Comparison of ENCODE assay signal across 8 cellular contexts in genomic region chr1:155277896-155278688, GRCh38.
A peak's percentile ranks its signal among the peaks of the same experiment; 100 is the strongest.
DNase-seq lines count a peak whose midpoint lies in the region; ATAC-seq, FAIRE-seq and TF ChIP-seq lines count a peak whose summit lies in the region.

No MANE protein-coding gene starts in this region.

- FAIRE-seq in H54 (lab: Jason Lieb, UNC) = no peak

- no peaks in the 10 kb centered on the region for H3K27me3 Mint-ChIP-seq in effector memory CD8-positive, alpha-beta T cell

- DNase-seq in AG04449 (ENCODE audit: low read depth, low spot score) (no peak), H54 (ENCODE audit: insufficient read length, low spot score) (peak; percentile 35), NCI-H510A treated with DMSO at 0.1 percent for 48 hours (lab: John Stamatoyannopoulos, UW) (peak; percentile 68)
- peak; percentile 47 to 58 for DNase-seq in activated CD8-positive, alpha-beta memory T cell treated with anti-CD3 and anti-CD28 coated beads for 1 hour (ENCODE audit: extremely low read depth in 1 of 2, low read depth in 1 of 2)
- DNase-seq in effector memory CD8-positive, alpha-beta T cell = peak; percentile 64 to 69 (median 68)
- DNase-seq in stimulated activated CD8-positive, alpha-beta memory T cell treated with anti-CD3 and anti-CD28 coated beads, Interleukin-7, amount 100 ng/mL, for 4 hours (ENCODE audit: low read depth in 2 of 2) = peak; percentile 63 to 65

- POLR2A ChIA-PET in AG04449 (lab: Yijun Ruan, JAX) = interaction anchor here (1.0 to 1.2 kb wide), 2 partner anchors 16 to 46 kb away, joined by 3 read pairs; partner anchors contain the start of gene SCAMP3

- no peaks in the 10 kb centered on the region for H3K36me3 ChIP-seq in muscle layer of duodenum (ENCODE audit: control insufficient read depth in 1 of 2, insufficient read depth in 2 of 2, low read length in 2 of 2)

- H3K27ac ChIP-seq in muscle layer of duodenum (ENCODE audit: low read length) = no peak overlapping the region

- H3K36me3 Mint-ChIP-seq in effector memory CD8-positive, alpha-beta T cell (ENCODE audit: insufficient read depth) = no peaks in the 10 kb centered on the region

- H3K9me3 Mint-ChIP-seq in effector memory CD8-positive, alpha-beta T cell = no peaks in the 10 kb centered on the region

- H3K4me3 ChIP-seq in AG04449 (ENCODE audit: low read depth, low read length) = peak overlapping the region; percentile 74
- H3K4me3 ChIP-seq in muscle layer of duodenum (ENCODE audit: low read depth in 1 of 2, low read length in 2 of 2) = peak overlapping the region; percentile 60 to 84

- H3K4me3 Mint-ChIP-seq in effector memory CD8-positive, alpha-beta T cell = peak overlapping the region; percentile 68 to 78

- peak; percentile 47 for ATAC-seq in effector memory CD8-positive, alpha-beta T cell (replicated peaks)
- ATAC-seq in HG03571 (IDR thresholded peaks at IDR 0.05; ENCODE audit: unreplicated experiment) = no peak

- peak overlapping the region in 1 of 2 donors; percentile 1 for H3K27ac Mint-ChIP-seq in effector memory CD8-positive, alpha-beta T cell

- H3K9me3 ChIP-seq in muscle layer of duodenum (ENCODE audit: control insufficient read depth in 1 of 2, low read length in 2 of 2) = no peaks in the 10 kb centered on the region

- peak; percentile 36 for TF ChIP-seq CTCF in AG04449 (IDR thresholded peaks at IDR 0.05; ENCODE audit: insufficient read depth, low read length, missing control alignments)

- H3K4me1 Mint-ChIP-seq in effector memory CD8-positive, alpha-beta T cell (ENCODE audit: low read depth in 2 of 2) = peaks cover 16 to 18% of the 10 kb centered on the region in 2 donors

- no peaks in the 10 kb centered on the region for H3K27me3 ChIP-seq in muscle layer of duodenum (ENCODE audit: low read depth, low read length)

- H3K4me1 ChIP-seq in muscle layer of duodenum (ENCODE audit: control insufficient read depth in 1 of 2, insufficient read depth in 2 of 2, low read length in 2 of 2) = peaks cover 0 to 17% of the 10 kb centered on the region in 2 donors

- no peak for TF ChIP-seq POLR2A in H54 (IDR thresholded peaks at IDR 0.05; ENCODE audit: low read depth, low read length)

- CTCF ChIA-PET in AG04449 (lab: Yijun Ruan, JAX) = interaction anchor here (1.1 to 4.5 kb wide), 9 partner anchors 12 to 370 kb away, joined by 3 to 30 read pairs (median 4); partner anchors contain the start of genes FDPS and THBS3
